In the genomic region with DNA sequence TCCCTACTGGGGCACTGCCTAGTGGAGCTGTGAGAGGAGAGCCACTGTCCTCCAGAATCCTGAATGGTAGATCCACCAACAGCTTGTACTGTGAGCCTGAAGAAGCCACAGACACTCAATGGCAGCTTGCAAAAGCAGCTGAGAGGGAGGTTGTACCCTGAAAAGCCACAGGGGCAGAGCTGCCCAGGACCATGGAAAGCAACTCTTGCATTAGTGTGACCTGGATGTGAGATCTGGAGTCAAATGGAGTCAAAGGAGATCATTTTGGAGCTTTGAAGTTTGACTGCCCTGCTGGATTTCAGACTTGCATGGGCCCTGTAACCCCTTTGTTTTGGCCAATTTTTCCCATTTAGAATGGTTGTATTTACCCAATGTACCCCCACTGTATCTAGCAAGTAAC, we compare ENCODE assay signal across 7 cellular contexts.
"Had no signal": no experiment of that assay in that cellular context is flagged by ENCODE, and none has a peak within 500 bp of the region (broad histone marks: within the 10 kb centered on the region; RNA-seq: fewer than 3 reads in every experiment).

No MANE protein-coding gene starts in this region.

- DNase-seq: GDM1, GF-D8 had no signal

- FAIRE-seq: G401.6, GM12891, GM12892, GM18507, GM19239 had no signal
